31 cellular contexts compared by ENCODE assay signal in genomic region chr6:154580397-154581135, GRCh38.
"Had no signal": no experiment of that assay in that cellular context is flagged by ENCODE, and none has a peak within 500 bp of the region (broad histone marks: within the 10 kb centered on the region; RNA-seq: fewer than 3 reads in every experiment).

No MANE protein-coding gene starts in this region.

- H3K4me2 ChIP-seq: neural progenitor cell had no signal

- H3K9me3 ChIP-seq: psoas muscle, thyroid gland, upper lobe of left lung had no signal

- H3K27me3 ChIP-seq: dorsolateral prefrontal cortex, heart right ventricle, left lung, neural progenitor cell, stomach, thyroid gland, upper lobe of left lung had no signal

- DNase-seq: activated CD4-positive, alpha-beta memory T cell treated with anti-CD3 and anti-CD28 coated beads, Interleukin-2, amount 10 ng/mL, durations not matched to agents 7 days and 5 days; activated CD4-positive, alpha-beta T cell treated with anti-CD3 and anti-CD28 coated beads, Interleukin-2, amount 10 ng/mL, durations not matched to agents 7 days and 5 days; activated CD4-positive, CD25-positive, alpha-beta regulatory T cell treated with anti-CD3 and anti-CD28 coated beads, Interleukin-2, amount 50 U/mL, for 72 hours; activated naive CD8-positive, alpha-beta T cell treated with anti-CD3 and anti-CD28 coated beads, Interleukin-2, amount 50 U/mL, for 24 hours; activated T-cell treated with anti-CD3 and anti-CD28 coated beads, Interleukin-2, amount 50 U/mL, for 4 hours; amygdala; cerebellar nuclear complex; dorsolateral prefrontal cortex; effector memory CD8-positive, alpha-beta T cell; foreskin melanocyte; heart right ventricle; kidney glomerular epithelial cell; left lung; lower lobe of right lung; mesendoderm; natural killer cell; occipital lobe; psoas muscle; stimulated activated CD4-positive, alpha-beta T cell treated with anti-CD3 and anti-CD28 coated beads, Interleukin-15, amount 100 ng/mL, for 24 hours; stimulated activated CD4-positive, alpha-beta T cell treated with anti-CD3 and anti-CD28 coated beads, Interleukin-2, amount 100 ng/mL, for 24 hours; stimulated activated naive B cell treated with anti-CD40 and anti-IgM and Interleukin-4, amounts not matched to agents 10 μg/mL and 1 μg/mL and 100 μg/mL, for 72 hours; stomach; T-helper 17 cell; T1000; thyroid gland; upper lobe of left lung; WERI-Rb-1 had no signal

- H3K79me2 ChIP-seq: parathyroid adenoma had no signal

- H3K9ac ChIP-seq: neural progenitor cell, parathyroid adenoma had no signal

- ATAC-seq: activated naive CD8-positive, alpha-beta T cell treated with anti-CD3 and anti-CD28 coated beads, Interleukin-2, amount 50 U/mL, for 24 hours; activated T-cell treated with anti-CD3 and anti-CD28 coated beads, Interleukin-2, amount 50 U/mL, for 4 hours; activated T-helper 17 cell treated with anti-CD3 and anti-CD28 coated beads, Interleukin-2, amount 50 U/mL, for 72 hours; effector memory CD8-positive, alpha-beta T cell; heart right ventricle; left lung; lower lobe of right lung; natural killer cell; psoas muscle; stimulated activated naive B cell treated with anti-CD40 and anti-IgM and Interleukin-4, amounts not matched to agents 10 μg/mL and 1 μg/mL and 100 μg/mL, for 72 hours; T-helper 17 cell had no signal

- H3K27ac ChIP-seq: coronary artery, dorsolateral prefrontal cortex, heart right ventricle, left lung, lower lobe of right lung, neural progenitor cell, parathyroid adenoma, psoas muscle, stomach, thyroid gland, upper lobe of left lung, WERI-Rb-1 had no signal

- H3K4me3 ChIP-seq: coronary artery, dorsolateral prefrontal cortex, heart right ventricle, left lung, lower lobe of right lung, neural progenitor cell, psoas muscle, stomach, thyroid gland, upper lobe of left lung had no signal

- H3K4me1 ChIP-seq: heart right ventricle, left lung, lower lobe of right lung, neural progenitor cell, parathyroid adenoma, psoas muscle, stomach, thyroid gland, upper lobe of left lung had no signal

- H3K36me3 ChIP-seq: heart right ventricle, left lung, lower lobe of right lung, neural progenitor cell, stomach, thyroid gland, upper lobe of left lung, WERI-Rb-1 had no signal

- H2AFZ ChIP-seq: neural progenitor cell, parathyroid adenoma had no signal
